8 cellular contexts compared by ENCODE assay signal in the genomic region with DNA sequence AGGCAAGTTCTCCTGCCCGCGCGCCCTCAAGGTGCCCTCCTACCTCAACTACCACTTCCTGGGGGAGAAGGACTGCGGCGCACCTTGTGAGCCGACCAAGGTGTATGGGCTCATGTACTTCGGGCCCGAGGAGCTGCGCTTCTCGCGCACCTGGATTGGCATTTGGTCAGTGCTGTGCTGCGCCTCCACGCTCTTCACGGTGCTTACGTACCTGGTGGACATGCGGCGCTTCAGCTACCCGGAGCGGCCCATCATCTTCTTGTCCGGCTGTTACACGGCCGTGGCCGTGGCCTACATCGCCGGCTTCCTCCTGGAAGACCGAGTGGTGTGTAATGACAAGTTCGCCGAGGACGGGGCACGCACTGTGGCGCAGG. TPM values are rescaled to one million over a fixed set of nuclear protein-coding genes. Genes with fewer than 3 reads are reported as not detected.
DNase-seq lines count a peak whose midpoint lies in the region; ATAC-seq and TF ChIP-seq lines count a peak whose summit lies in the region.

No MANE protein-coding gene starts in this region.

- H3K27me3 ChIP-seq in GM23248 (replicated peaks; ENCODE audit: insufficient read depth) (no peaks in the 10 kb centered on the region), WERI-Rb-1 (ENCODE audit: insufficient read depth, low read depth, severe bottlenecking) (no peaks in the 10 kb centered on the region), right cardiac atrium (ENCODE audit: control insufficient read depth, insufficient read depth) (no peaks in the 10 kb centered on the region)

- 11 to 17% methylated on average over 26 to 28 of the region's 31 CpGs for WGBS in GM23248 (ENCODE audit: low coverage in 1 of 2, low lambda C conversion rate in 2 of 2, missing lambda C conversion rate in 2 of 2), 2 experiments
- 12% methylated on average over 31 of the region's 31 CpGs for WGBS in right cardiac atrium

- H3K9me3 Mint-ChIP-seq in activated T-cell treated with anti-CD3 and anti-CD28 coated beads, Interleukin-2, amount 50 U/mL, for 4 hours, result no peaks in the 10 kb centered on the region

- peaks cover 13% of the 10 kb centered on the region for H3K4me1 Mint-ChIP-seq in activated T-cell treated with anti-CD3 and anti-CD28 coated beads, Interleukin-2, amount 50 U/mL, for 4 hours (ENCODE audit: low read depth)

- no peaks in the 10 kb centered on the region for H3K36me3 Mint-ChIP-seq in activated T-cell treated with anti-CD3 and anti-CD28 coated beads, Interleukin-2, amount 50 U/mL, for 4 hours (ENCODE audit: insufficient read depth)

- H4K20me1 ChIP-seq in GM23248 (ENCODE audit: insufficient read depth), result no peaks in the 10 kb centered on the region

- no peak for TF ChIP-seq CTCF in WERI-Rb-1 (IDR thresholded peaks at IDR 0.05; ENCODE audit: low read depth, low read length)

- peaks cover 29% of the 10 kb centered on the region for H3K79me2 ChIP-seq in GM23248 (ENCODE audit: insufficient read depth)

- H3K4me1 ChIP-seq in GM23248 (ENCODE audit: insufficient read depth) (peaks cover 21% of the 10 kb centered on the region; the same call in 1 of the 2 replicates), right cardiac atrium (ENCODE audit: control insufficient read depth, insufficient read depth, low read length) (peaks cover 3% of the 10 kb centered on the region)

- peaks cover 14% of the 10 kb centered on the region; the same call in 1 of the 2 replicates for H3F3A ChIP-seq in GM23248 (ENCODE audit: insufficient read depth)

- ATAC-seq in right cardiac atrium (no peak), HG02623 (IDR thresholded peaks at IDR 0.05; ENCODE audit: unreplicated experiment) (no peak)
- no peak for ATAC-seq in activated T-cell treated with anti-CD3 and anti-CD28 coated beads, Interleukin-2, amount 50 U/mL, for 4 hours

- intact Hi-C loops in right cardiac atrium (cut with DNase I), result loop anchor here in 3 of 4 donors (5.0 to 10.0 kb wide), 2 partner anchors 178 to 181 kb away; no protein-coding TSS in a partner anchor

- H3K9ac ChIP-seq in GM23248, result peak overlapping the region; percentile 82

- H3K4me3 Mint-ChIP-seq in activated T-cell treated with anti-CD3 and anti-CD28 coated beads, Interleukin-2, amount 50 U/mL, for 4 hours, result no peak overlapping the region

- in situ Hi-C loops in GM23248 (cut with MboI), result loop anchor here (10.0 kb wide), 1 partner anchor 181 kb away; no protein-coding TSS in a partner anchor

- H3K9me3 ChIP-seq in GM23248 (ENCODE audit: low read depth) (no peaks in the 10 kb centered on the region), WERI-Rb-1 (ENCODE audit: severe bottlenecking) (no peaks in the 10 kb centered on the region), right cardiac atrium (ENCODE audit: control insufficient read depth, low read length) (no peaks in the 10 kb centered on the region)

- H3K4me2 ChIP-seq in GM23248 (ENCODE audit: unreplicated experiment), result peak overlapping the region; percentile 82

- peak overlapping the region; percentile 85 for H2AFZ ChIP-seq in GM23248

- H3K27ac ChIP-seq in GM23248 (peak overlapping the region; percentile 83), WERI-Rb-1 (no peak overlapping the region), right cardiac atrium (ENCODE audit: low read length) (peak overlapping the region; percentile 93), skin epidermis (peak overlapping the region in 20 of 21 experiments; percentile 81 to 98 (median 92))

- DNase-seq in GM23248 (peak; percentile 36), WERI-Rb-1 (no peak), right cardiac atrium (peak in 2 of 3 donors; percentile 31 to 64), mucosa of gallbladder (ENCODE audit: low spot score) (no peak)
- no peak for DNase-seq in activated T-cell treated with anti-CD3 and anti-CD28 coated beads, Interleukin-2, amount 50 U/mL, for 4 hours
- no peak for DNase-seq in activated CD8-positive, alpha-beta memory T cell treated with anti-CD3 and anti-CD28 coated beads for 24 hours

- H3K36me3 ChIP-seq in GM23248 (ENCODE audit: low read depth) (no peaks in the 10 kb centered on the region), WERI-Rb-1 (no peaks in the 10 kb centered on the region; the same call in 1 of the 2 replicates)

- H3K4me3 ChIP-seq in GM23248, result peak overlapping the region; percentile 86
- H3K4me3 ChIP-seq in WERI-Rb-1 (ENCODE audit: low read depth, low read length), result peak overlapping the region; percentile 90
- peak overlapping the region; percentile 86 for H3K4me3 ChIP-seq in right cardiac atrium (ENCODE audit: low read length)
- peak overlapping the region; percentile 64 to 88 (median 80) for H3K4me3 ChIP-seq in skin epidermis

- H3K9me2 ChIP-seq in GM23248 (ENCODE audit: insufficient read depth), result no peaks in the 10 kb centered on the region

- peaks cover 45% of the 10 kb centered on the region for H3K27me3 Mint-ChIP-seq in activated T-cell treated with anti-CD3 and anti-CD28 coated beads, Interleukin-2, amount 50 U/mL, for 4 hours (ENCODE audit: low read depth)

RNA-seq across cellular contexts. Expression of a gene that starts 1.4 kb away (rescaled TPM):
- 15.1 and 18.5 TPM in 2 replicates for total RNA-seq in GM23248 (2014; rRNA removed; shearing (Covaris generic))
- 3.8 and 4.0 TPM in 2 replicates for polyA plus RNA-seq in GM23248 (2016; fragmentation: Nextera tagmentation; extraction: Ambion mirVana)
- 10 to 100 TPM; 11.8 to 33.9 (median 27.2) TPM for total RNA-seq in right cardiac atrium
- 15.4 TPM for polyA plus RNA-seq in right cardiac atrium
- total RNA-seq in activated T-cell treated with anti-CD3 and anti-CD28 coated beads, Interleukin-2, amount 50 U/mL, for 4 hours, result under 1 TPM; 0.22 to 0.56 (median 0.26) TPM
- 20.3 TPM for total RNA-seq in mucosa of gallbladder

Comparison
In these comparisons a context has a peak if more than half of its experiments do, and no peak if none do; other contexts are left out.
1. DNase-seq: peak in GM23248 (single experiment) and right cardiac atrium (2 of 3); none in WERI-Rb-1 (single experiment), activated T-cell treated with anti-CD3 and anti-CD28 coated beads, Interleukin-2, amount 50 U/mL, for 4 hours (single experiment), mucosa of gallbladder (single experiment) and activated CD8-positive, alpha-beta memory T cell treated with anti-CD3 and anti-CD28 coated beads for 24 hours (single experiment).
2. RNA of a gene that starts 1.4 kb away (total RNA-seq): 11.8 to 33.9 TPM in right cardiac atrium, 20.3 TPM in mucosa of gallbladder (single experiment) and 15.1 to 18.5 TPM in GM23248; 0.22 to 0.56 TPM in activated T-cell treated with anti-CD3 and anti-CD28 coated beads, Interleukin-2, amount 50 U/mL, for 4 hours; every median in the first group is over 4 times any median in the second.
3. Peak in every context shown above with its lines, with median percentiles within 50 percentile points of each other: H3K4me3 ChIP-seq.